Comparison of ENCODE assay signal across 9 cellular contexts in genomic region chr10:108358912-108359311, GRCh38.
DNase-seq lines count a peak whose midpoint lies in the region; ATAC-seq and TF ChIP-seq lines count a peak whose summit lies in the region.
"Had no signal": no experiment of that assay in that cellular context is flagged by ENCODE, and none has a peak within 500 bp of the region (broad histone marks: within the 10 kb centered on the region; RNA-seq: fewer than 3 reads in every experiment).

No MANE protein-coding gene starts in this region.

- H3K4me2 ChIP-seq in IMR-90 (ENCODE audit: low read depth, low read length) = no peak overlapping the region

- H3K9me3 ChIP-seq in IMR-90 (ENCODE audit: control insufficient read depth, insufficient read depth, low read length) = peaks cover 4% of the 10 kb centered on the region; the same call in 1 of the 2 replicates
- no peaks in the 10 kb centered on the region for H3K9me3 ChIP-seq in colonic mucosa
- H3K9me3 ChIP-seq: thoracic aorta had no signal

- no peaks in the 10 kb centered on the region for H3K27me3 ChIP-seq in IMR-90 (ENCODE audit: control insufficient read depth, insufficient read depth, low read length)
- no peaks in the 10 kb centered on the region for H3K27me3 ChIP-seq in colonic mucosa

- no peak overlapping the region for H2BK15ac ChIP-seq in IMR-90 (ENCODE audit: low read depth, low read length)

- H2BK5ac ChIP-seq in IMR-90 (ENCODE audit: low read depth, low read length, poor library complexity, severe bottlenecking) = no peak overlapping the region

- H3K23ac ChIP-seq in IMR-90 (ENCODE audit: low read depth, low read length) = no peak overlapping the region

- TF ChIP-seq CTCF in IMR-90 (conservative IDR thresholded peaks at IDR 0.05; ENCODE audit: low read depth, low read length) (0 out of 2 replicates have a peak, but pooled peaks have one; percentile 12), fibroblast of pulmonary artery (IDR thresholded peaks at IDR 0.05; ENCODE audit: low read length, missing control alignments) (peak; percentile 9), colonic mucosa (IDR thresholded peaks at IDR 0.05) (no peak)

- CTCF ChIA-PET in IMR-90 (lab: Yijun Ruan, JAX) = no interaction called here

- BruUV-seq in IMR-90 (replicated peaks; lab: Mats Ljungman, UMichigan) = no TSS peak

- H3K36me3 ChIP-seq in IMR-90 (ENCODE audit: control insufficient read depth, insufficient read depth, low read length) (no peaks in the 10 kb centered on the region), colonic mucosa (no peaks in the 10 kb centered on the region)
- H3K36me3 ChIP-seq: thoracic aorta had no signal

- no peaks in the 10 kb centered on the region for H4K20me1 ChIP-seq in IMR-90 (ENCODE audit: insufficient read depth, low read length)

- H4K5ac ChIP-seq in IMR-90 (ENCODE audit: low read depth, low read length) = no peak overlapping the region

- intact Hi-C loops in IMR-90 (cut with micrococcal nuclease) = no loop called here
- intact Hi-C loops in colonic mucosa (cut with DNase I) = no loop called here

- TF ChIP-seq RAD21 in IMR-90 (IDR thresholded peaks at IDR 0.05; ENCODE audit: low read length) = no peak

- no peak overlapping the region for H3K14ac ChIP-seq in IMR-90 (replicated peaks; ENCODE audit: low read depth, low read length)

- H3K9ac ChIP-seq in IMR-90 (ENCODE audit: low read depth, low read length) (no peak overlapping the region), colonic mucosa (ENCODE audit: low read depth in 2 of 2, low read length in 2 of 2) (no peak overlapping the region)

- H2AK5ac ChIP-seq in IMR-90 (ENCODE audit: low read depth, low read length) = no peak overlapping the region

- no peaks in the 10 kb centered on the region for H3K79me1 ChIP-seq in IMR-90 (ENCODE audit: low read depth in 1 of 2, low read length in 2 of 2)

- no peak overlapping the region for H4K91ac ChIP-seq in IMR-90 (ENCODE audit: insufficient read depth, low read depth, low read length)

- in situ Hi-C loops in IMR-90 (cut with MboI; ENCODE audit: low sequenced_read_pairs) = no loop called here

- H3K4me1 ChIP-seq in IMR-90 (ENCODE audit: control insufficient read depth, insufficient read depth, low read length) (no peaks in the 10 kb centered on the region), colonic mucosa (no peaks in the 10 kb centered on the region)

- no peak overlapping the region for H2AFZ ChIP-seq in IMR-90 (replicated peaks; ENCODE audit: low read length, poor library complexity)

- H3K4ac ChIP-seq in IMR-90 (ENCODE audit: low read depth, low read length) = no peak overlapping the region

- H3K56ac ChIP-seq in IMR-90 (ENCODE audit: extremely low read depth, insufficient read depth, low read length) = no peak overlapping the region

- no peak overlapping the region for H3K4me3 ChIP-seq in IMR-90 (ENCODE audit: insufficient read depth, low read depth, low read length)
- no peak overlapping the region for H3K4me3 ChIP-seq in fibroblast of pulmonary artery (replicated peaks; ENCODE audit: low read depth, low read length)
- no peak overlapping the region for H3K4me3 ChIP-seq in colonic mucosa
- H3K4me3 ChIP-seq: thoracic aorta had no signal

- H3K9me1 ChIP-seq in IMR-90 (ENCODE audit: insufficient read depth, low read length) = no peaks in the 10 kb centered on the region

- POLR2A ChIA-PET in IMR-90 (lab: Charles Lee; ENCODE audit: unreplicated experiment) = no interaction called here

- no peak overlapping the region for H2BK20ac ChIP-seq in IMR-90 (ENCODE audit: low read depth, low read length)

- TF ChIP-seq POLR2A in IMR-90 (IDR thresholded peaks at IDR 0.05; ENCODE audit: low read depth, low read length) = no peak

- DNase-seq in Ammon's horn (ENCODE audit: low spot score) (peak; percentile 12), IMR-90 (peak; percentile 82), fibroblast of pulmonary artery (ENCODE audit: low read depth) (peak; percentile 86), GOT3 (lab: John Stamatoyannopoulos, UW) (no peak), colonic mucosa (no peak), C1 segment of cervical spinal cord (lab: John Stamatoyannopoulos, UW) (no peak), NOMO-1 treated with dmso at 0.1 percent for 144 hours (lab: John Stamatoyannopoulos, UW; ENCODE audit: unreplicated experiment) (no peak)

- ATAC-seq in GM19463 (IDR thresholded peaks at IDR 0.05; ENCODE audit: unreplicated experiment) (peak; percentile 86), IMR-90 (ENCODE audit: low read depth) (peak; percentile 44)

- H4K8ac ChIP-seq in IMR-90 (ENCODE audit: low read depth in 2 of 2, low read length in 2 of 2) = no peak overlapping the region

- H2BK120ac ChIP-seq in IMR-90 (ENCODE audit: low read depth, low read length) = no peak overlapping the region

- no CpG with 5 or more reads among the region's 3 CpGs for WGBS in IMR-90 (ENCODE audit: extremely low coverage in 2 of 2, insufficient read length in 1 of 2), 2 experiments

- no peak overlapping the region for H3K18ac ChIP-seq in IMR-90 (ENCODE audit: low read depth, low read length)

- dilution Hi-C loops in IMR-90 (cut with HindIII; ENCODE audit: low sequenced_read_pairs, unreplicated experiment) = no loop called here

- H3K27ac ChIP-seq in IMR-90 (ENCODE audit: insufficient read depth, low read length) = no peak overlapping the region
- H3K27ac ChIP-seq in colonic mucosa = no peak overlapping the region
- H3K27ac ChIP-seq: thoracic aorta had no signal

- H2AK9ac ChIP-seq in IMR-90 (replicated peaks; ENCODE audit: low read depth, low read length, poor library complexity) = no peak overlapping the region

TF ChIP-seq in IMR-90, 13 proteins besides CTCF, POLR2A, EP300 and RAD21:
- TF ChIP-seq FOS (IDR thresholded peaks at IDR 0.05; ENCODE audit: low read depth, low read length) = peak; percentile 70; the same call in 1 of the 2 replicates
- TF ChIP-seq NFE2L2 (IDR thresholded peaks at IDR 0.05; ENCODE audit: low read depth, low read length) = no peak

Comparison
In these comparisons a context has a peak if more than half of its experiments do, and no peak if none do; other contexts are left out.
1. DNase-seq: peak in Ammon's horn (single experiment), IMR-90 (single experiment) and fibroblast of pulmonary artery (single experiment); none in GOT3 (single experiment), colonic mucosa (single experiment), C1 segment of cervical spinal cord (0 of 14) and NOMO-1 treated with dmso at 0.1 percent for 144 hours (single experiment).